In genomic region chr1:167663002-167663772, GRCh38 we compare ENCODE assay signal across 8 cellular contexts. TPM values are rescaled to one million over a fixed set of nuclear protein-coding genes. Genes with fewer than 3 reads are reported as not detected.
DNase-seq lines count a peak whose midpoint lies in the region; ATAC-seq and TF ChIP-seq lines count a peak whose summit lies in the region.

No MANE protein-coding gene starts in this region.

- intact Hi-C loops in dorsolateral prefrontal cortex (cut with DNase I), result no loop called here
- intact Hi-C loops in Calu3 (cut with micrococcal nuclease; ENCODE audit: unreplicated experiment), result no loop called here

- H3K4me3 ChIP-seq in dorsolateral prefrontal cortex, result no peak overlapping the region

- H3K4me3 Mint-ChIP-seq in T-helper 1 cell treated with Interleukin-12 subunit alpha and Interleukin-12 subunit beta and Interleukin-4 antibody, amounts not matched to agents 30 μg/mL and 1 μg/mL, for 36 hours, result no peak overlapping the region
- H3K4me3 Mint-ChIP-seq in naive thymus-derived CD8-positive, alpha-beta T cell, result peak overlapping the region in 4 of 10 donors; percentile 13 to 58 (median 28)
- no peak overlapping the region for H3K4me3 Mint-ChIP-seq in Calu3 (ENCODE audit: low read depth, unreplicated experiment)

- H3K27me3 ChIP-seq in dorsolateral prefrontal cortex, result no peaks in the 10 kb centered on the region

- TF ChIP-seq CTCF in dorsolateral prefrontal cortex (IDR thresholded peaks at IDR 0.05 in 54 of 56, conservative IDR thresholded peaks at IDR 0.05 in 2 of 56; ENCODE audit: low read depth in 1 of 56, partially characterized antibody in 56 of 56) (no peak), Calu3 (IDR thresholded peaks at IDR 0.05; ENCODE audit: unreplicated experiment) (no peak)

- H3K27me3 Mint-ChIP-seq in T-helper 1 cell treated with Interleukin-12 subunit alpha and Interleukin-12 subunit beta and Interleukin-4 antibody, amounts not matched to agents 30 μg/mL and 1 μg/mL, for 36 hours (ENCODE audit: low read depth), result no peaks in the 10 kb centered on the region
- no peaks in the 10 kb centered on the region for H3K27me3 Mint-ChIP-seq in naive thymus-derived CD8-positive, alpha-beta T cell
- H3K27me3 Mint-ChIP-seq in Calu3 (ENCODE audit: unreplicated experiment), result peaks cover 33% of the 10 kb centered on the region

- H3K36me3 Mint-ChIP-seq in T-helper 1 cell treated with Interleukin-12 subunit alpha and Interleukin-12 subunit beta and Interleukin-4 antibody, amounts not matched to agents 30 μg/mL and 1 μg/mL, for 36 hours (ENCODE audit: low read depth), result peaks cover 22% of the 10 kb centered on the region
- peaks cover 0 to 85% (median 3%) of the 10 kb centered on the region in 3 donors for H3K36me3 Mint-ChIP-seq in naive thymus-derived CD8-positive, alpha-beta T cell
- H3K36me3 Mint-ChIP-seq in Calu3 (ENCODE audit: insufficient read depth, unreplicated experiment), result no peaks in the 10 kb centered on the region

- H3K9me3 Mint-ChIP-seq in T-helper 1 cell treated with Interleukin-12 subunit alpha and Interleukin-12 subunit beta and Interleukin-4 antibody, amounts not matched to agents 30 μg/mL and 1 μg/mL, for 36 hours, result no peaks in the 10 kb centered on the region
- H3K9me3 Mint-ChIP-seq in naive thymus-derived CD8-positive, alpha-beta T cell, result no peaks in the 10 kb centered on the region
- H3K9me3 Mint-ChIP-seq in Calu3 (ENCODE audit: low read depth, unreplicated experiment), result no peaks in the 10 kb centered on the region

- H3K27ac Mint-ChIP-seq in T-helper 1 cell treated with Interleukin-12 subunit alpha and Interleukin-12 subunit beta and Interleukin-4 antibody, amounts not matched to agents 30 μg/mL and 1 μg/mL, for 36 hours, result peak overlapping the region; percentile 5
- peak overlapping the region in 8 of 10 donors; percentile 28 to 86 (median 57) for H3K27ac Mint-ChIP-seq in naive thymus-derived CD8-positive, alpha-beta T cell
- H3K27ac Mint-ChIP-seq in Calu3 (ENCODE audit: unreplicated experiment), result no peak overlapping the region

- peak; percentile 61 for ATAC-seq in HG03565 (IDR thresholded peaks at IDR 0.05; ENCODE audit: unreplicated experiment)
- ATAC-seq in naive thymus-derived CD8-positive, alpha-beta T cell, result no peak

- BruUV-seq in Calu3 (replicated peaks; lab: Mats Ljungman, UMichigan), result no TSS peak

- H3K27ac ChIP-seq in dorsolateral prefrontal cortex, result peak overlapping the region in 34 of 59 donors; percentile 5 to 81 (median 46)

- H3K4me1 Mint-ChIP-seq in T-helper 1 cell treated with Interleukin-12 subunit alpha and Interleukin-12 subunit beta and Interleukin-4 antibody, amounts not matched to agents 30 μg/mL and 1 μg/mL, for 36 hours (ENCODE audit: low read depth), result peaks cover 38% of the 10 kb centered on the region
- H3K4me1 Mint-ChIP-seq in naive thymus-derived CD8-positive, alpha-beta T cell, result peaks cover 53 to 98% (median 94%) of the 10 kb centered on the region in 4 donors
- H3K4me1 Mint-ChIP-seq in Calu3 (ENCODE audit: low read depth, unreplicated experiment), result no peaks in the 10 kb centered on the region

- POLR2A ChIA-PET in naive thymus-derived CD8-positive, alpha-beta T cell (lab: Charles Lee), result no interaction called here

- CTCF ChIA-PET in Calu3 (lab: Charles Lee), result interaction anchor here (0.6 kb wide), 1 partner anchor 388 kb away, joined by 4 read pairs; no protein-coding TSS in a partner anchor

- DNase-seq in T-helper 1 cell (no peak), dorsolateral prefrontal cortex (peak in 4 of 10 donors; percentile 10 to 67 (median 62)), Calu3 (no peak), NCI-H2029 (lab: John Stamatoyannopoulos, UW) (no peak)
- no peak for DNase-seq in naive thymus-derived CD8-positive, alpha-beta T cell
- no peak for DNase-seq in activated CD4-positive, alpha-beta T cell treated with anti-CD3 and anti-CD28 coated beads, Interleukin-2, amount 50 U/mL, for 48 hours

RNA-seq across cellular contexts. Expression of gene RCSD1, which starts 33.2 kb away (rescaled TPM):
- total RNA-seq in dorsolateral prefrontal cortex, result 10 to 100 TPM in 19 of 120 experiments, 1 to 10 TPM in 101; 4.1 to 14.4 (median 8.1) TPM
- total RNA-seq in naive thymus-derived CD8-positive, alpha-beta T cell, result 100 to 1,000 TPM; 149 to 156 TPM
- polyA plus RNA-seq in naive thymus-derived CD8-positive, alpha-beta T cell, result 100 to 1,000 TPM; 121 to 132 (median 124) TPM
- not detected in 2 replicates for total RNA-seq in Calu3 (2022)

RNA-seq across cellular contexts. Expression of gene MPZL1, which starts 58.6 kb away (rescaled TPM):
- total RNA-seq in dorsolateral prefrontal cortex (10 to 100 TPM; 23.8 to 52.3 (median 34.9) TPM), Calu3 (2022) (129 and 139 TPM in 2 replicates)
- 1 to 10 TPM; 6.9 to 8.3 TPM for total RNA-seq in naive thymus-derived CD8-positive, alpha-beta T cell
- 1 to 10 TPM; 7.9 to 8.9 (median 8.2) TPM for polyA plus RNA-seq in naive thymus-derived CD8-positive, alpha-beta T cell

Comparison
In these comparisons a context has a peak if more than half of its experiments do, and no peak if none do; other contexts are left out.
1. RNA of gene RCSD1, which starts 33.2 kb away (total RNA-seq): 149 to 156 TPM in naive thymus-derived CD8-positive, alpha-beta T cell; 4.1 to 14.4 TPM in dorsolateral prefrontal cortex and not detected in Calu3; every median in the first group is over 4 times any median in the second.